In the genomic region with DNA sequence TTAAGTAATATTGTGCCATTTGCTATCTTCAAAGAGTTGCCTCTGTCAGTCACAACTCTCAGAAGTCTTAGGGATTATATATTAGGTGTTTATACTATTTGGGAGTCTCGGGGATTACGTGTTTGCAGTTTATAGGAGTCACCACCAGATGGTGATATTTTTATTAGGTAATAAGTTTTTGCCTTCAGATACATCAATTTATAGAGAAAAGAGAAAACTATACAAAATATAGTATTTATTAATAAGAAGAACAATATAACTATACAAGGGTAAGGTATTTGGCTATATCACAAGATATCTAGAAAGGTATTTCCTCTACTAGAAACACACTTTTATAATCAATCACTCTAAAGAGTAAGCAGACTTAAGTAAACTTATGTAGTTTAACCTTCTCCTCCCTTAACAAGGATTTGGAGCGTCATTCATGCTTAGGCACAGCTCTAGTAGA, we compare ENCODE assay signal across 7 cellular contexts. TPM values are rescaled to one million over a fixed set of nuclear protein-coding genes. Genes with fewer than 3 reads are reported as not detected.
DNase-seq lines count a peak whose midpoint lies in the region; ATAC-seq and TF ChIP-seq lines count a peak whose summit lies in the region.

No MANE protein-coding gene starts in this region.

- no peak overlapping the region for H3K27ac ChIP-seq in PC-3 (ENCODE audit: low read length)

- no peak overlapping the region for H3K4me2 ChIP-seq in PC-3 (ENCODE audit: low read length)

- no peak overlapping the region for H3K9ac ChIP-seq in PC-3 (ENCODE audit: low read length)

- CTCF ChIA-PET in PC-3 (lab: Charles Lee) = no interaction called here

- no peak for TF ChIP-seq POLR2A in erythroblast (IDR thresholded peaks at IDR 0.05; ENCODE audit: low read length)

- H3K27me3 ChIP-seq in PC-3 (ENCODE audit: low read length) = peaks cover 35% of the 10 kb centered on the region

- no TSS peak for BruUV-seq in PC-3 (replicated peaks; lab: Mats Ljungman, UMichigan)

- intact Hi-C loops in PC-3 (cut with micrococcal nuclease) = loop anchor here (1.0 to 5.0 kb wide), 4 partner anchors 187 to 988 kb away; no protein-coding TSS in a partner anchor

- H3K9me3 ChIP-seq in PC-3 (ENCODE audit: low read length) = no peaks in the 10 kb centered on the region

- ATAC-seq in HG03354 (IDR thresholded peaks at IDR 0.05; ENCODE audit: poor library complexity, severe bottlenecking, unreplicated experiment) = peak; percentile 63
- ATAC-seq in PC-3 = peak; percentile 57
- ATAC-seq in GM19452 (IDR thresholded peaks at IDR 0.05; ENCODE audit: unreplicated experiment) = no peak

- no peaks in the 10 kb centered on the region for H3K9me2 ChIP-seq in PC-3 (replicated peaks; ENCODE audit: low read length)

- H3K79me2 ChIP-seq in PC-3 (ENCODE audit: low read length) = no peaks in the 10 kb centered on the region

- DNase-seq in GF-D8 (lab: John Stamatoyannopoulos, UW) (peak; percentile 10), PC-3 (peak; percentile 70), erythroblast (lab: John Stamatoyannopoulos, UW) (peak; percentile 21 to 53), retinal pigment epithelial cell (ENCODE audit: low read depth) (no peak)
- DNase-seq in stimulated activated CD4-positive, alpha-beta T cell treated with anti-CD3 and anti-CD28 coated beads, Interleukin-4, amount 100 ng/mL, for 24 hours = no peak

- H2AFZ ChIP-seq in PC-3 (ENCODE audit: low read length) = no peak overlapping the region

- TF ChIP-seq CTCF in PC-3 (conservative IDR thresholded peaks at IDR 0.05; ENCODE audit: low read depth, low read length) (peak; percentile 58), retinal pigment epithelial cell (conservative IDR thresholded peaks at IDR 0.05; ENCODE audit: low read depth, low read length) (peak; percentile 56)

- H3K36me3 ChIP-seq in PC-3 (ENCODE audit: low read depth, low read length) = no peaks in the 10 kb centered on the region

- no peaks in the 10 kb centered on the region for H3F3A ChIP-seq in PC-3 (ENCODE audit: low read length, unreplicated experiment)

- no peak overlapping the region for H3K4me3 ChIP-seq in PC-3 (ENCODE audit: low read length)
- H3K4me3 ChIP-seq in retinal pigment epithelial cell (ENCODE audit: low read length) = no peak overlapping the region

- no peaks in the 10 kb centered on the region for H4K20me1 ChIP-seq in PC-3 (ENCODE audit: low read length)

- POLR2A ChIA-PET in PC-3 (lab: Charles Lee; ENCODE audit: unreplicated experiment) = no interaction called here

- no peaks in the 10 kb centered on the region for H3K4me1 ChIP-seq in PC-3 (ENCODE audit: insufficient read depth, low read length)

RNA-seq across cellular contexts. Expression of a gene that starts 10.7 kb away (rescaled TPM):
- total RNA-seq in PC-3 (2014; rRNA removed) = 34.5 and 54.5 TPM in 2 replicates

Comparison
In these comparisons a context has a peak if more than half of its experiments do, and no peak if none do; other contexts are left out.
1. DNase-seq: peak in GF-D8 (single experiment), PC-3 (single experiment) and erythroblast (2 of 2); none in retinal pigment epithelial cell (single experiment) and stimulated activated CD4-positive, alpha-beta T cell treated with anti-CD3 and anti-CD28 coated beads, Interleukin-4, amount 100 ng/mL, for 24 hours (single experiment).